ENCODE assay signal across 19 cellular contexts in genomic region chr14:99552572-99553216, GRCh38. TPM values are rescaled to one million over a fixed set of nuclear protein-coding genes. Genes with fewer than 3 reads are reported as not detected.
A peak's percentile ranks its signal among the peaks of the same experiment; 100 is the strongest.
DNase-seq lines count a peak whose midpoint lies in the region; ATAC-seq, FAIRE-seq and TF ChIP-seq lines count a peak whose summit lies in the region.
"Had no signal": no experiment of that assay in that cellular context is flagged by ENCODE, and none has a peak within 500 bp of the region (broad histone marks: within the 10 kb centered on the region; RNA-seq: fewer than 3 reads in every experiment).

No MANE protein-coding gene starts in this region.

- WGBS in pancreas, 2 donors = 13 to 20% methylated on average over 13 of the region's 13 CpGs

- H3K27ac Mint-ChIP-seq in stimulated activated effector memory CD8-positive, alpha-beta T cell treated with anti-CD3 and anti-CD28 coated beads, Interleukin-12 subunit alpha, Interleukin-12 subunit beta, amount 100 ng/mL, for 72 hours = no peak overlapping the region

- FAIRE-seq in pancreas (lab: Jason Lieb, UNC) = no peak
- FAIRE-seq: K562 had no signal

- H3K36me3 Mint-ChIP-seq in stimulated activated effector memory CD8-positive, alpha-beta T cell treated with anti-CD3 and anti-CD28 coated beads, Interleukin-12 subunit alpha, Interleukin-12 subunit beta, amount 100 ng/mL, for 72 hours = no peaks in the 10 kb centered on the region

- H3K27me3 ChIP-seq in BLaER1 (no peaks in the 10 kb centered on the region), pancreas (no peaks in the 10 kb centered on the region), left lung (no peaks in the 10 kb centered on the region)

- H3K27ac ChIP-seq in BLaER1 (no peak overlapping the region), pancreas (peak overlapping the region; percentile 74 to 91 (median 88)), left lung (no peak overlapping the region)
- H3K27ac ChIP-seq: HL-60 had no signal

- H3K4me3 ChIP-seq in BLaER1 (no peak overlapping the region), pancreas (no peak overlapping the region), left lung (no peak overlapping the region)
- H3K4me3 ChIP-seq: K562, skin epidermis had no signal

- peak; percentile 59 for ATAC-seq in left ventricle myocardium superior
- ATAC-seq in pancreas = peak; percentile 50 to 70 (median 62)
- no peak for ATAC-seq in left lung
- no peak for ATAC-seq in stimulated activated effector memory CD8-positive, alpha-beta T cell treated with anti-CD3 and anti-CD28 coated beads, Interleukin-12 subunit alpha, Interleukin-12 subunit beta, amount 100 ng/mL, for 72 hours
- no peak for ATAC-seq in GM19397 (IDR thresholded peaks at IDR 0.05; ENCODE audit: unreplicated experiment)
- ATAC-seq: K562 had no signal

- H3K36me3 ChIP-seq in BLaER1 = no peaks in the 10 kb centered on the region; the same call in 1 of the 2 replicates
- no peaks in the 10 kb centered on the region for H3K36me3 ChIP-seq in pancreas
- no peaks in the 10 kb centered on the region for H3K36me3 ChIP-seq in left lung

- no peak overlapping the region for H3K4me3 Mint-ChIP-seq in stimulated activated effector memory CD8-positive, alpha-beta T cell treated with anti-CD3 and anti-CD28 coated beads, Interleukin-12 subunit alpha, Interleukin-12 subunit beta, amount 100 ng/mL, for 72 hours
- H3K4me3 Mint-ChIP-seq: central memory CD8-positive, alpha-beta T cell had no signal

- intact Hi-C loops in left ventricle myocardium superior (cut with micrococcal nuclease) = no loop called here
- intact Hi-C loops in pancreas (cut with DNase I) = no loop called here
- intact Hi-C loops in left lung (cut with DNase I) = no loop called here

- H3K9ac ChIP-seq in BLaER1 = no peak overlapping the region

- H3K9me3 ChIP-seq in BLaER1 (no peaks in the 10 kb centered on the region), pancreas (no peaks in the 10 kb centered on the region), left lung (no peaks in the 10 kb centered on the region)

- no peak for TF ChIP-seq CTCF in pancreas (IDR thresholded peaks at IDR 0.05)
- TF ChIP-seq CTCF in left lung (IDR thresholded peaks at IDR 0.05) = no peak

- DNase-seq in LoVo (ENCODE audit: low spot score) = peak; percentile 23
- DNase-seq in left ventricle myocardium superior = peak; percentile 59
- peak; percentile 76 to 95 (median 90) for DNase-seq in pancreas
- no peak for DNase-seq in NCI-H2227 treated with DMSO at 0.1 percent for 48 hours (lab: John Stamatoyannopoulos, UW)
- no peak for DNase-seq in left lung
- DNase-seq in stimulated activated effector memory CD8-positive, alpha-beta T cell treated with anti-CD3 and anti-CD28 coated beads, Interleukin-12 subunit alpha, Interleukin-12 subunit beta, amount 100 ng/mL, for 72 hours (ENCODE audit: low spot score in 2 of 2) = no peak
- DNase-seq: ACHN; activated CD4-positive, alpha-beta T cell treated with anti-CD3 and anti-CD28 coated beads, Interleukin-2, amount 50 U/mL, for 1 hour; activated CD8-positive, alpha-beta memory T cell treated with anti-CD3 and anti-CD28 coated beads, Interleukin-2, amount 50 U/mL, for 48 hours; activated effector memory CD4-positive, alpha-beta T cell treated with anti-CD3 and anti-CD28 coated beads, Interleukin-2, amount 50 U/mL, for 16 hours; NCI-H187 treated with DMSO at 0.1 percent for 48 hours; stimulated activated CD4-positive, alpha-beta T cell treated with anti-CD3 and anti-CD28 coated beads, Interleukin-4, amount 100 ng/mL, for 1 hour; SW 1271 had no signal

- H3K4me1 ChIP-seq in BLaER1 (peaks cover 59% of the 10 kb centered on the region), pancreas (peaks cover 47 to 53% (median 52%) of the 10 kb centered on the region in 3 donors), left lung (peaks cover 0 to 5% of the 10 kb centered on the region in 2 donors)

- peaks cover 24% of the 10 kb centered on the region for H3K4me1 Mint-ChIP-seq in stimulated activated effector memory CD8-positive, alpha-beta T cell treated with anti-CD3 and anti-CD28 coated beads, Interleukin-12 subunit alpha, Interleukin-12 subunit beta, amount 100 ng/mL, for 72 hours

- H3K4me2 ChIP-seq in BLaER1 = peak overlapping the region; percentile 73; the same call in 1 of the 2 replicates

- H3K9me3 Mint-ChIP-seq in stimulated activated effector memory CD8-positive, alpha-beta T cell treated with anti-CD3 and anti-CD28 coated beads, Interleukin-12 subunit alpha, Interleukin-12 subunit beta, amount 100 ng/mL, for 72 hours = no peaks in the 10 kb centered on the region
- H3K9me3 Mint-ChIP-seq: central memory CD8-positive, alpha-beta T cell had no signal

- peaks cover 99% of the 10 kb centered on the region for H4K20me1 ChIP-seq in BLaER1

RNA-seq across cellular contexts. Expression of gene CCDC85C, which starts 51.3 kb away (rescaled TPM):
- 49.3 TPM for total RNA-seq in left ventricle myocardium superior
- total RNA-seq in pancreas = 10 to 100 TPM; 14.4 to 22.2 (median 17.6) TPM
- 10 to 100 TPM in 1 of 2 donors, 1 to 10 TPM in 1; 9.5 to 19.5 TPM for polyA plus RNA-seq in pancreas
- total RNA-seq in left lung = 10 to 100 TPM; 16.4 to 19.0 TPM

Comparison
In these comparisons a context has a peak if more than half of its experiments do, and no peak if none do; other contexts are left out.
1. H3K27ac ChIP-seq: peak in pancreas (4 of 4); none in BLaER1 (single experiment) and left lung (0 of 2).
2. DNase-seq: peak in LoVo (single experiment), left ventricle myocardium superior (single experiment) and pancreas (6 of 6); none in NCI-H2227 treated with DMSO at 0.1 percent for 48 hours (single experiment), left lung (0 of 2) and stimulated activated effector memory CD8-positive, alpha-beta T cell treated with anti-CD3 and anti-CD28 coated beads, Interleukin-12 subunit alpha, Interleukin-12 subunit beta, amount 100 ng/mL, for 72 hours (0 of 2).
3. ATAC-seq: peak in left ventricle myocardium superior (single experiment) and pancreas (4 of 4); none in left lung (single experiment), stimulated activated effector memory CD8-positive, alpha-beta T cell treated with anti-CD3 and anti-CD28 coated beads, Interleukin-12 subunit alpha, Interleukin-12 subunit beta, amount 100 ng/mL, for 72 hours (single experiment) and GM19397 (single experiment).